24 cellular contexts compared by ENCODE assay signal in genomic region chr4:116515959-116516358, GRCh38.
"Had no signal": no experiment of that assay in that cellular context is flagged by ENCODE, and none has a peak within 500 bp of the region (broad histone marks: within the 10 kb centered on the region; RNA-seq: fewer than 3 reads in every experiment).

No MANE protein-coding gene starts in this region.

- H3K9me2 ChIP-seq: SK-N-SH had no signal

- H3K27me3 ChIP-seq: adrenal gland, breast epithelium, Peyer's patch, SJCRH30 had no signal

- DNase-seq: activated CD4-positive, alpha-beta T cell treated with anti-CD3 and anti-CD28 coated beads for 4 hours; activated CD8-positive, alpha-beta memory T cell treated with anti-CD3 and anti-CD28 coated beads, Interleukin-2, amount 50 U/mL, for 4 hours; activated CD8-positive, alpha-beta T cell treated with anti-CD3 and anti-CD28 coated beads for 36 hours; activated naive CD4-positive, alpha-beta T cell treated with anti-CD3 and anti-CD28 coated beads, Interleukin-2, amount 50 U/mL, for 16 hours; activated naive CD8-positive, alpha-beta T cell treated with anti-CD3 and anti-CD28 coated beads, Interleukin-2, amount 10 ng/mL, durations not matched to agents 7 days and 5 days; adrenal gland; anterior cingulate cortex; caudate nucleus; KG1; NCI-H1092; NCI-H1417; NCI-H1930; NCI-H345; NCI-H510A treated with DMSO at 0.1 percent for 48 hours; NCI-H69; Peyer's patch; Right ventricle myocardium superior; SJCRH30; SK-N-SH; T-helper 1 cell; WERI-Rb-1 had no signal

- H3K4me2 ChIP-seq: SK-N-SH had no signal

- H3K9ac ChIP-seq: SK-N-SH had no signal

- ATAC-seq: activated CD4-positive, CD25-positive, alpha-beta regulatory T cell treated with anti-CD3 and anti-CD28 coated beads, Interleukin-2, amount 50 U/mL, for 24 hours; activated CD8-positive, alpha-beta T cell treated with anti-CD3 and anti-CD28 coated beads for 36 hours had no signal

- H3K9me3 ChIP-seq: adrenal gland, breast epithelium, Peyer's patch, SJCRH30, SK-N-SH had no signal

- H3K4me1 ChIP-seq: breast epithelium, Peyer's patch, SJCRH30 had no signal

- H3K4me1 Mint-ChIP-seq: activated naive CD8-positive, alpha-beta T cell treated with anti-CD3 and anti-CD28 coated beads, Interleukin-2, amount 10 ng/mL, durations not matched to agents 7 days and 5 days had no signal

- H3K27ac ChIP-seq: adrenal gland, breast epithelium, Peyer's patch, RWPE1, SJCRH30, WERI-Rb-1 had no signal

- H3K27me3 Mint-ChIP-seq: activated CD8-positive, alpha-beta T cell treated with anti-CD3 and anti-CD28 coated beads for 36 hours; activated naive CD8-positive, alpha-beta T cell treated with anti-CD3 and anti-CD28 coated beads, Interleukin-2, amount 10 ng/mL, durations not matched to agents 7 days and 5 days had no signal

- H3K4me3 Mint-ChIP-seq: activated CD8-positive, alpha-beta T cell treated with anti-CD3 and anti-CD28 coated beads for 36 hours; activated naive CD8-positive, alpha-beta T cell treated with anti-CD3 and anti-CD28 coated beads, Interleukin-2, amount 10 ng/mL, durations not matched to agents 7 days and 5 days had no signal

- H3K36me3 ChIP-seq: adrenal gland, breast epithelium, Peyer's patch, SJCRH30, WERI-Rb-1 had no signal

- H3K27ac Mint-ChIP-seq: activated CD8-positive, alpha-beta T cell treated with anti-CD3 and anti-CD28 coated beads for 36 hours; activated naive CD8-positive, alpha-beta T cell treated with anti-CD3 and anti-CD28 coated beads, Interleukin-2, amount 10 ng/mL, durations not matched to agents 7 days and 5 days had no signal

- H3K4me3 ChIP-seq: adrenal gland, breast epithelium, Peyer's patch, SJCRH30 had no signal

- H3K36me3 Mint-ChIP-seq: activated naive CD8-positive, alpha-beta T cell treated with anti-CD3 and anti-CD28 coated beads, Interleukin-2, amount 10 ng/mL, durations not matched to agents 7 days and 5 days had no signal
